In the genomic region with DNA sequence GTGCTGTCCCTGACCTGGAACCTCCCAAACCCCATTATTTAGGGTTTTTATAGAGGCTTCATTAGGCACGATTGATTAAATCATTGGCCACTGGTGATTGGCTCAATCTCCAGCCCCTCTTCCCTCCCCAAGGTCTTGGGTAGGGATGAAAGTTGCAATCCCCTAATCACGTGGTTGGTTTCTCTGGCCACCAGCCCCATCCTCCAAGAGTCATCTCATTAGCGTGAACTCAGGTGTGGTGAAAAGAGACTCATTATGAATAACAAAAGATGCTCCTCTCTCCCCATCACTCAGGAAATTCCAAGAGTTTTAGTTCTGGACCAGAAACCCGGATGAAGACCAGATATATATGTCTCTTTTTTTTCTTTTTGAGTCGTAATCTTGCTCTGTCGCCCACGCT, we compare ENCODE assay signal across 21 cellular contexts.
"Had no signal": no experiment of that assay in that cellular context is flagged by ENCODE, and none has a peak within 500 bp of the region (broad histone marks: within the 10 kb centered on the region; RNA-seq: fewer than 3 reads in every experiment).

No MANE protein-coding gene starts in this region.

- H3K27ac ChIP-seq: coronary artery, dorsolateral prefrontal cortex, esophagus muscularis mucosa, foreskin keratinocyte, gastroesophageal sphincter, heart left ventricle, hepatocyte, left lung, lower lobe of right lung had no signal

- H3K4me3 ChIP-seq: coronary artery, dorsolateral prefrontal cortex, esophagus muscularis mucosa, gastroesophageal sphincter, heart left ventricle, hepatocyte, left lung, lower lobe of right lung, mucosa of descending colon had no signal

- H3K9me3 ChIP-seq: esophagus muscularis mucosa, gastroesophageal sphincter, heart left ventricle, left lung, lower lobe of right lung, mucosa of descending colon had no signal

- H3K79me2 ChIP-seq: hepatocyte had no signal

- H2AFZ ChIP-seq: hepatocyte had no signal

- DNase-seq: dermis blood vessel endothelial cell; dorsolateral prefrontal cortex; effector CD4-positive, alpha-beta T cell; effector memory CD4-positive, alpha-beta T cell; foreskin keratinocyte; heart left ventricle; hypothalamus; left cardiac atrium; left ventricle myocardium superior; lower lobe of right lung; mesenchymal stem cell; mucosa of descending colon; naive B cell had no signal

- H3K4me1 ChIP-seq: esophagus muscularis mucosa, foreskin keratinocyte, gastroesophageal sphincter, heart left ventricle, left lung, lower lobe of right lung had no signal

- H3K27me3 ChIP-seq: dorsolateral prefrontal cortex, esophagus muscularis mucosa, foreskin keratinocyte, gastroesophageal sphincter, heart left ventricle, hepatocyte, left lung had no signal

- FAIRE-seq: frontal cortex, islet of Langerhans, keratinocyte had no signal

- H3K4me2 ChIP-seq: hepatocyte had no signal

- ATAC-seq: foreskin keratinocyte, gastroesophageal sphincter, heart left ventricle, left cardiac atrium, left lung, left ventricle myocardium superior, lower lobe of right lung, mucosa of descending colon had no signal
